17 cellular contexts compared by ENCODE assay signal in genomic region chr13:33236021-33236420, GRCh38. TPM values are rescaled to one million over a fixed set of nuclear protein-coding genes. Genes with fewer than 3 reads are reported as not detected.
DNase-seq lines count a peak whose midpoint lies in the region; TF ChIP-seq lines count a peak whose summit lies in the region.
"Had no signal": no experiment of that assay in that cellular context is flagged by ENCODE, and none has a peak within 500 bp of the region (broad histone marks: within the 10 kb centered on the region; RNA-seq: fewer than 3 reads in every experiment).

No MANE protein-coding gene starts in this region.

- H3K9me3 Mint-ChIP-seq in chondrocyte (ENCODE audit: low read depth) = peaks cover 18% of the 10 kb centered on the region

- peaks cover 28% of the 10 kb centered on the region for H3K36me3 Mint-ChIP-seq in chondrocyte (ENCODE audit: low read depth)

- H3K27me3 ChIP-seq in muscle layer of duodenum (ENCODE audit: low read depth, low read length) (no peaks in the 10 kb centered on the region), uterus (no peaks in the 10 kb centered on the region)
- H3K27me3 ChIP-seq: left lung had no signal

- H3K4me3 ChIP-seq in muscle layer of duodenum (ENCODE audit: low read depth in 1 of 2, low read length in 2 of 2) (peak overlapping the region in 1 of 2 donors; percentile 11), uterus (no peak overlapping the region)
- H3K4me3 ChIP-seq: left lung had no signal

- TF ChIP-seq CTCF in chondrocyte (IDR thresholded peaks at IDR 0.05) (no peak), uterus (IDR thresholded peaks at IDR 0.05) (no peak)

- intact Hi-C loops in uterus (cut with DNase I; ENCODE audit: low total_unique reads) = no loop called here

- H3K4me1 ChIP-seq in muscle layer of duodenum (ENCODE audit: control insufficient read depth in 1 of 2, insufficient read depth in 2 of 2, low read length in 2 of 2) = peaks cover 5 to 30% of the 10 kb centered on the region in 2 donors
- H3K4me1 ChIP-seq in uterus = peaks cover 0 to 4% of the 10 kb centered on the region in 2 donors

- DNase-seq in 8988T = peak; percentile 15
- peak; percentile 88 for DNase-seq in LHCN-M2 (ENCODE audit: low read depth)
- DNase-seq in chondrocyte (ENCODE audit: low spot score) = no peak
- no peak for DNase-seq in HK-2 (ENCODE audit: unreplicated experiment)
- DNase-seq in uterus = no peak
- DNase-seq in cerebellum (ENCODE audit: low spot score) = no peak
- no peak for DNase-seq in NCI-H1694 treated with DMSO at 0.1 percent for 48 hours (lab: John Stamatoyannopoulos, UW)
- DNase-seq: activated CD4-positive, CD25-positive, alpha-beta regulatory T cell; activated T-cell treated with anti-CD3 and anti-CD28 coated beads, Interleukin-2, amount 50 U/mL, for 72 hours; glutamatergic neuron; left lung; NCI-H1092 treated with DMSO at 0.1 percent for 48 hours; NCI-H510A; occipital lobe; SHP77 had no signal

- no peak for TF ChIP-seq POLR2A in uterus (IDR thresholded peaks at IDR 0.05)

- no peak overlapping the region for H3K4me3 Mint-ChIP-seq in chondrocyte (ENCODE audit: unreplicated experiment)
- H3K4me3 Mint-ChIP-seq: activated T-cell treated with anti-CD3 and anti-CD28 coated beads, Interleukin-2, amount 50 U/mL, for 72 hours; central memory CD8-positive, alpha-beta T cell had no signal

- no peaks in the 10 kb centered on the region for H3K27me3 Mint-ChIP-seq in chondrocyte (ENCODE audit: low read depth)

- peaks cover 45% of the 10 kb centered on the region for H3K4me1 Mint-ChIP-seq in chondrocyte (ENCODE audit: low read depth)
- H3K4me1 Mint-ChIP-seq: central memory CD8-positive, alpha-beta T cell had no signal

- H3K27ac ChIP-seq in muscle layer of duodenum (ENCODE audit: low read length) = peak overlapping the region; percentile 43
- H3K27ac ChIP-seq in uterus = no peak overlapping the region

- peaks cover 0 to 17% of the 10 kb centered on the region in 2 donors for H3K36me3 ChIP-seq in muscle layer of duodenum (ENCODE audit: control insufficient read depth in 1 of 2, insufficient read depth in 2 of 2, low read length in 2 of 2)
- H3K36me3 ChIP-seq in uterus = no peaks in the 10 kb centered on the region

- peak overlapping the region; percentile 91 for H3K27ac Mint-ChIP-seq in chondrocyte (ENCODE audit: unreplicated experiment)
- H3K27ac Mint-ChIP-seq: activated T-cell treated with anti-CD3 and anti-CD28 coated beads, Interleukin-2, amount 50 U/mL, for 72 hours had no signal

- H3K9me3 ChIP-seq in muscle layer of duodenum (ENCODE audit: control insufficient read depth in 1 of 2, low read length in 2 of 2) = no peaks in the 10 kb centered on the region
- H3K9me3 ChIP-seq in uterus = no peaks in the 10 kb centered on the region

RNA-seq across cellular contexts. Expression of gene STARD13, which starts 49.5 kb away (rescaled TPM):
- total RNA-seq in LHCN-M2 (2014; rRNA removed) (38.7 and 40.2 TPM in 2 replicates), chondrocyte (37.6 to 57.8 TPM (median 41.0 TPM) in 3 replicates), uterus (10 to 100 TPM; 36.8 to 65.6 (median 46.0) TPM), cerebellum (28.0 TPM)
- 22.9 TPM for polyA plus RNA-seq in LHCN-M2 (2012)

Comparison
In these comparisons a context has a peak if more than half of its experiments do, and no peak if none do; other contexts are left out.
1. DNase-seq: peak in 8988T (single experiment) and LHCN-M2 (single experiment); none in chondrocyte (single experiment), HK-2 (single experiment), uterus (0 of 2), cerebellum (single experiment) and NCI-H1694 treated with DMSO at 0.1 percent for 48 hours (single experiment).